9 cellular contexts compared by ENCODE assay signal in the genomic region with DNA sequence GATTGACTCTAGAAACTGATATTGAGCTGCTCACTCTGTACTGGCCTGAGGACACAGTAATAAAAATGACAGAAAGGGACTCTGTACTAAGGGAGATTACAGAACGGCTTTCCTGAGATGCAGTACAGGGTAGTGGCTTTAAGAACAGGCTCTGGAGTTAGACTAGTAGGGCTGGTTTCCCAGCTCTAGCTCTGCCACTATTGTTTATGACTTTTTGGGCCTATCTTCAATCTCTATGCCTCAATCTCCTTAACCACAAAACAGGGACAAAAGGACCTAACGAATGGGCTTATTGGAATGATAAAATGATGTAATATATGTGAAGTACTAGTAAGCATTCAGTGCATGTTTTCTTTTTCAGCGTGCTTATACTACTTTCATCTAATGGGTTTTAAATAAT. TPM values are rescaled to one million over a fixed set of nuclear protein-coding genes. Genes with fewer than 3 reads are reported as not detected.
DNase-seq lines count a peak whose midpoint lies in the region; ATAC-seq, FAIRE-seq and TF ChIP-seq lines count a peak whose summit lies in the region.
"Had no signal": no experiment of that assay in that cellular context is flagged by ENCODE, and none has a peak within 500 bp of the region (broad histone marks: within the 10 kb centered on the region; RNA-seq: fewer than 3 reads in every experiment).

No MANE protein-coding gene starts in this region.

- no peaks in the 10 kb centered on the region for H3K27me3 ChIP-seq in CD4-positive, alpha-beta memory T cell (ENCODE audit: insufficient read depth, low read length)
- H3K27me3 ChIP-seq in HAP-1 (ENCODE audit: low read depth) (no peaks in the 10 kb centered on the region), keratinocyte (ENCODE audit: control insufficient read depth, extremely low read depth, insufficient read depth, low read length) (no peaks in the 10 kb centered on the region), heart right ventricle (no peaks in the 10 kb centered on the region)

- ATAC-seq in HG03139 (IDR thresholded peaks at IDR 0.05; ENCODE audit: unreplicated experiment) (no peak), heart right ventricle (no peak)

- peaks cover 30% of the 10 kb centered on the region for H3K79me2 ChIP-seq in keratinocyte (ENCODE audit: control insufficient read depth, insufficient read depth, low read length)

- peaks cover 17 to 33% (median 24%) of the 10 kb centered on the region in 4 donors for H3K4me1 Mint-ChIP-seq in CD4-positive, alpha-beta memory T cell
- H3K4me1 Mint-ChIP-seq in T-helper 1 cell treated with Interleukin-12 subunit alpha and Interleukin-12 subunit beta and Interleukin-4 antibody, amounts not matched to agents 30 μg/mL and 1 μg/mL, for 36 hours (ENCODE audit: low read depth), result peaks cover 30% of the 10 kb centered on the region

- peak overlapping the region; percentile 99 for H2AFZ ChIP-seq in keratinocyte (ENCODE audit: control insufficient read depth, low read length)

- H3K4me2 ChIP-seq in keratinocyte (ENCODE audit: control insufficient read depth, extremely low read depth, insufficient read depth, low read depth, low read length), result peak overlapping the region; percentile 87

- in situ Hi-C loops in HAP-1 (cut with MboI; ENCODE audit: low sequenced_read_pairs), result no loop called here

- H3K27ac ChIP-seq in CD4-positive, alpha-beta memory T cell (ENCODE audit: low read depth, low read length), result no peak overlapping the region
- peak overlapping the region; percentile 91 for H3K27ac ChIP-seq in keratinocyte (ENCODE audit: control insufficient read depth, insufficient read depth, low read length)
- H3K27ac ChIP-seq in heart right ventricle, result no peak overlapping the region

- no peak overlapping the region for H3K27ac Mint-ChIP-seq in CD4-positive, alpha-beta memory T cell
- peak overlapping the region; percentile 80 for H3K27ac Mint-ChIP-seq in T-helper 1 cell treated with Interleukin-12 subunit alpha and Interleukin-12 subunit beta and Interleukin-4 antibody, amounts not matched to agents 30 μg/mL and 1 μg/mL, for 36 hours

- TF ChIP-seq CTCF in keratinocyte (optimal IDR thresholded peaks at IDR 0.05 in 1 of 3, IDR thresholded peaks at IDR 0.05 in 1 of 3, conservative IDR thresholded peaks at IDR 0.05 in 1 of 3; ENCODE audit: extremely low read depth in 1 of 3, insufficient read depth in 2 of 3, low read length in 3 of 3), result no peak
- TF ChIP-seq CTCF in heart right ventricle (IDR thresholded peaks at IDR 0.05), result no peak

- peaks cover 2% of the 10 kb centered on the region for H3K9me1 ChIP-seq in keratinocyte (ENCODE audit: control insufficient read depth, extremely low read depth, insufficient read depth, low read length)

- no peaks in the 10 kb centered on the region for H3K27me3 Mint-ChIP-seq in CD4-positive, alpha-beta memory T cell
- H3K27me3 Mint-ChIP-seq in T-helper 1 cell treated with Interleukin-12 subunit alpha and Interleukin-12 subunit beta and Interleukin-4 antibody, amounts not matched to agents 30 μg/mL and 1 μg/mL, for 36 hours (ENCODE audit: low read depth), result peaks cover 27% of the 10 kb centered on the region

- H3K4me3 ChIP-seq in CD4-positive, alpha-beta memory T cell (ENCODE audit: low read length in 2 of 2), result peak overlapping the region in 1 of 2 donors; percentile 44
- H3K4me3 ChIP-seq in HAP-1, result peak overlapping the region; percentile 84
- H3K4me3 ChIP-seq in keratinocyte (ENCODE audit: control insufficient read depth in 2 of 3, extremely low read depth in 1 of 3, insufficient read depth in 2 of 3, low read depth in 1 of 3, low read length in 3 of 3), result peak overlapping the region in 2 of 3 experiments; percentile 90 to 94
- H3K4me3 ChIP-seq in heart right ventricle, result peak overlapping the region in 1 of 10 donors; percentile 71

- H4K20me1 ChIP-seq in keratinocyte (ENCODE audit: control insufficient read depth, extremely low read depth, insufficient read depth, low read length), result no peaks in the 10 kb centered on the region

- intact Hi-C loops in CD4-positive, alpha-beta memory T cell (cut with micrococcal nuclease), result no loop called here
- intact Hi-C loops in heart right ventricle (cut with DNase I), result no loop called here

- dilution Hi-C loops in keratinocyte (cut with MboI; ENCODE audit: extremely low pct_ligation_motif_present, low sequenced_read_pairs), result no loop called here

- H3K9me3 Mint-ChIP-seq in CD4-positive, alpha-beta memory T cell, result no peaks in the 10 kb centered on the region
- H3K9me3 Mint-ChIP-seq in T-helper 1 cell treated with Interleukin-12 subunit alpha and Interleukin-12 subunit beta and Interleukin-4 antibody, amounts not matched to agents 30 μg/mL and 1 μg/mL, for 36 hours, result no peaks in the 10 kb centered on the region

- no peaks in the 10 kb centered on the region for H3K36me3 Mint-ChIP-seq in CD4-positive, alpha-beta memory T cell
- peaks cover 13% of the 10 kb centered on the region for H3K36me3 Mint-ChIP-seq in T-helper 1 cell treated with Interleukin-12 subunit alpha and Interleukin-12 subunit beta and Interleukin-4 antibody, amounts not matched to agents 30 μg/mL and 1 μg/mL, for 36 hours (ENCODE audit: low read depth)

- CTCF ChIA-PET in CD4-positive, alpha-beta memory T cell (lab: Charles Lee; ENCODE audit: partially characterized antibody), result no interaction called here

- H3K4me1 ChIP-seq in CD4-positive, alpha-beta memory T cell (ENCODE audit: insufficient read depth, low read length), result peaks cover 19% of the 10 kb centered on the region
- H3K4me1 ChIP-seq in HAP-1, result peaks cover 29% of the 10 kb centered on the region
- peaks cover 12% of the 10 kb centered on the region for H3K4me1 ChIP-seq in keratinocyte (ENCODE audit: control insufficient read depth, extremely low read depth, insufficient read depth, low read length)
- H3K4me1 ChIP-seq in heart right ventricle, result peaks cover 0 to 19% (median 14%) of the 10 kb centered on the region in 9 donors

- peak overlapping the region; percentile 87 to 94 (median 92) for H3K4me3 Mint-ChIP-seq in CD4-positive, alpha-beta memory T cell
- peak overlapping the region; percentile 90 for H3K4me3 Mint-ChIP-seq in T-helper 1 cell treated with Interleukin-12 subunit alpha and Interleukin-12 subunit beta and Interleukin-4 antibody, amounts not matched to agents 30 μg/mL and 1 μg/mL, for 36 hours

- H3K9ac ChIP-seq in keratinocyte (ENCODE audit: control insufficient read depth, extremely low read depth, insufficient read depth, low read length), result peak overlapping the region; percentile 95

- 65 to 82% methylated on average over 3 of the region's 3 CpGs for WGBS in heart right ventricle, 2 donors

- POLR2A ChIA-PET in CD4-positive, alpha-beta memory T cell (lab: Charles Lee; ENCODE audit: partially characterized antibody), result interaction anchor here (0.6 kb wide), 1 partner anchor 810 kb away, joined by 3 read pairs; no protein-coding TSS in a partner anchor

- H3K36me3 ChIP-seq in CD4-positive, alpha-beta memory T cell (ENCODE audit: insufficient read depth, low read length), result no peaks in the 10 kb centered on the region
- H3K36me3 ChIP-seq in HAP-1 (replicated peaks), result peaks cover 19% of the 10 kb centered on the region
- peaks cover 0 to 16% of the 10 kb centered on the region in 2 experiments for H3K36me3 ChIP-seq in keratinocyte (ENCODE audit: control insufficient read depth in 2 of 2, extremely low read depth in 1 of 2, insufficient read depth in 2 of 2, low read length in 2 of 2)
- H3K36me3 ChIP-seq in heart right ventricle, result no peaks in the 10 kb centered on the region

- H3K9me3 ChIP-seq in CD4-positive, alpha-beta memory T cell (ENCODE audit: control insufficient read depth in 1 of 2, low read length in 2 of 2), result no peaks in the 10 kb centered on the region
- H3K9me3 ChIP-seq in HAP-1 (no peaks in the 10 kb centered on the region), keratinocyte (ENCODE audit: control insufficient read depth, low read depth, low read length) (no peaks in the 10 kb centered on the region), heart right ventricle (no peaks in the 10 kb centered on the region)

- peak; percentile 32 for FAIRE-seq in keratinocyte (lab: Jason Lieb, UNC)

- DNase-seq in CD4-positive, alpha-beta memory T cell, result no peak
- DNase-seq in HAP-1 (ENCODE audit: low spot score in 2 of 2) (peak in 1 of 2 experiments; percentile 8), keratinocyte (ENCODE audit: low read depth, low spot score) (no peak), iPS-NIHi11 (ENCODE audit: low spot score) (no peak), NCI-H1436 treated with DMSO at 0.1 percent for 48 hours (lab: John Stamatoyannopoulos, UW) (no peak), heart right ventricle (no peak)

RNA-seq across cellular contexts. Expression of a gene that starts 1.4 kb away (rescaled TPM):
- total RNA-seq in CD4-positive, alpha-beta memory T cell, result not detected
- polyA plus RNA-seq in CD4-positive, alpha-beta memory T cell, result not detected
- polyA plus RNA-seq in keratinocyte (1.2 to 11.2 TPM (median 5.7 TPM) in 3 replicates), heart right ventricle (under 1 TPM; 0.03 to 0.07 TPM)
- not detected for polyA plus RNA-seq in keratinocyte (2011; ENCODE audit: low read depth)
- polyA plus RNA-seq in keratinocyte (2011; cell fraction: cytosol; rRNA removed), result 1.8 and 2.8 TPM in 2 replicates
- 0.87 and 1.6 TPM in 2 replicates for polyA plus RNA-seq in keratinocyte (2011; cell fraction: nucleus; rRNA removed)
- polyA plus RNA-seq in keratinocyte (2012; ENCODE audit: low replicate concordance), result 0.11 and 5.6 TPM in 2 replicates
- polyA minus RNA-seq in keratinocyte, result 0.23 to 8.2 TPM (median 0.63 TPM) in 3 replicates
- 2.1 TPM for polyA minus RNA-seq in keratinocyte (2011; cell fraction: cytosol; rRNA and poly(A)+ RNA removed)
- 0.84 and 1.2 TPM in 2 replicates for polyA minus RNA-seq in keratinocyte (2011; cell fraction: nucleus; rRNA and poly(A)+ RNA removed)
- 1 to 10 TPM in 1 of 10 donors, under 1 TPM in 9; 0.11 to 1.9 (median 0.33) TPM for total RNA-seq in heart right ventricle

RNA-seq across cellular contexts. Expression of a gene that starts 45.8 kb away (rescaled TPM):
- not detected for total RNA-seq in CD4-positive, alpha-beta memory T cell
- polyA plus RNA-seq in CD4-positive, alpha-beta memory T cell, result not detected
- polyA plus RNA-seq in keratinocyte (not detected in 3 replicates), heart right ventricle (under 1 TPM in 1 of 2 donors, not detected in 1; 0.01 TPM)
- not detected for polyA plus RNA-seq in keratinocyte (2011; ENCODE audit: low read depth)
- polyA plus RNA-seq in keratinocyte (2011; cell fraction: cytosol; rRNA removed), result not detected in 2 replicates
- not detected in 2 replicates for polyA plus RNA-seq in keratinocyte (2011; cell fraction: nucleus; rRNA removed)
- polyA plus RNA-seq in keratinocyte (2012; ENCODE audit: low replicate concordance), result not detected in 2 replicates
- not detected in 3 replicates for polyA minus RNA-seq in keratinocyte
- not detected for polyA minus RNA-seq in keratinocyte (2011; cell fraction: cytosol; rRNA and poly(A)+ RNA removed)
- polyA minus RNA-seq in keratinocyte (2011; cell fraction: nucleus; rRNA and poly(A)+ RNA removed), result not detected in 2 replicates
- total RNA-seq in heart right ventricle, result under 1 TPM in 1 of 10 donors, not detected in 9; 0.09 TPM
- total RNA-seq: SK-MEL-5 had no signal
